Comparison of ENCODE assay signal across 24 cellular contexts in genomic region chr10:15255961-15256360, GRCh38.
"Had no signal": no experiment of that assay in that cellular context is flagged by ENCODE, and none has a peak within 500 bp of the region (broad histone marks: within the 10 kb centered on the region; RNA-seq: fewer than 3 reads in every experiment).

No MANE protein-coding gene starts in this region.

- H3K27me3 Mint-ChIP-seq: activated CD8-positive, alpha-beta T cell treated with anti-CD3 and anti-CD28 coated beads for 36 hours; activated naive CD8-positive, alpha-beta T cell treated with anti-CD3 and anti-CD28 coated beads, Interleukin-2, amount 10 ng/mL, durations not matched to agents 7 days and 5 days; brain; stimulated activated naive CD8-positive, alpha-beta T cell treated with anti-CD3 and anti-CD28 coated beads, Interleukin-15, Interleukin-2, amounts not matched to agents 100 ng/mL and 50 ng/mL, for 24 hours; type B pancreatic cell had no signal

- H3K9me3 ChIP-seq: gastrocnemius medialis, left ventricle myocardium inferior, mucosa of descending colon, prostate gland, right atrium auricular region, suprapubic skin had no signal

- H3K36me3 ChIP-seq: gastrocnemius medialis, left ventricle myocardium inferior, prostate gland, right atrium auricular region, suprapubic skin had no signal

- H3K36me3 Mint-ChIP-seq: naive B cell had no signal

- ATAC-seq: activated CD8-positive, alpha-beta T cell treated with anti-CD3 and anti-CD28 coated beads for 36 hours; esophagus mucosa; gastrocnemius medialis; mucosa of descending colon had no signal

- H3K27ac Mint-ChIP-seq: activated CD8-positive, alpha-beta T cell treated with anti-CD3 and anti-CD28 coated beads for 36 hours; activated naive CD8-positive, alpha-beta T cell treated with anti-CD3 and anti-CD28 coated beads, Interleukin-2, amount 10 ng/mL, durations not matched to agents 7 days and 5 days; activated T-helper 2 cell treated with anti-CD3 and anti-CD28 coated beads, Interferon-gamma antibody, Interleukin-2, Interleukin-4, amounts not matched to agents 10 μg/mL and 5 μg/mL and 100 μg/mL, durations not matched to agents 14 hours and 24 hours and 36 hours; stimulated activated naive CD8-positive, alpha-beta T cell treated with anti-CD3 and anti-CD28 coated beads, Interleukin-15, Interleukin-2, amounts not matched to agents 100 ng/mL and 50 ng/mL, for 24 hours; type B pancreatic cell had no signal

- H3K27ac ChIP-seq: coronary artery, gastrocnemius medialis, prostate gland, right atrium auricular region, suprapubic skin had no signal

- H3K4me3 ChIP-seq: coronary artery, gastrocnemius medialis, left ventricle myocardium inferior, mucosa of descending colon, prostate gland, right atrium auricular region, suprapubic skin had no signal

- DNase-seq: activated CD4-positive, alpha-beta T cell treated with anti-CD3 and anti-CD28 coated beads for 48 hours; activated CD4-positive, CD25-positive, alpha-beta regulatory T cell; activated CD8-positive, alpha-beta T cell treated with anti-CD3 and anti-CD28 coated beads for 36 hours; activated naive CD4-positive, alpha-beta T cell treated with Interleukin-2 at 50 U/mL for 16 hours; activated naive CD8-positive, alpha-beta T cell treated with anti-CD3 and anti-CD28 coated beads, Interleukin-2, amount 10 ng/mL, durations not matched to agents 7 days and 5 days; activated T-cell treated with anti-CD3 and anti-CD28 coated beads, Interleukin-2, amount 50 U/mL, for 1 hour; anterior cingulate cortex; central memory CD4-positive, alpha-beta T cell; gastrocnemius medialis; left ventricle myocardium inferior; mucosa of descending colon; naive B cell; stimulated activated CD4-positive, alpha-beta T cell treated with anti-CD3 and anti-CD28 coated beads, Interleukin-12 subunit alpha, Interleukin-12 subunit beta, amount 100 ng/mL, for 4 hours; stimulated activated CD4-positive, alpha-beta T cell treated with anti-CD3 and anti-CD28 coated beads, Interleukin-2, amount 100 ng/mL, for 24 hours had no signal

- H3K9me3 Mint-ChIP-seq: activated CD8-positive, alpha-beta T cell treated with anti-CD3 and anti-CD28 coated beads for 36 hours; activated naive CD8-positive, alpha-beta T cell treated with anti-CD3 and anti-CD28 coated beads, Interleukin-2, amount 10 ng/mL, durations not matched to agents 7 days and 5 days; activated T-helper 2 cell treated with anti-CD3 and anti-CD28 coated beads, Interferon-gamma antibody, Interleukin-2, Interleukin-4, amounts not matched to agents 10 μg/mL and 5 μg/mL and 100 μg/mL, durations not matched to agents 14 hours and 24 hours and 36 hours; naive B cell; neural crest cell; stimulated activated naive CD8-positive, alpha-beta T cell treated with anti-CD3 and anti-CD28 coated beads, Interleukin-15, Interleukin-2, amounts not matched to agents 100 ng/mL and 50 ng/mL, for 24 hours; type B pancreatic cell had no signal

- H3K27me3 ChIP-seq: gastrocnemius medialis, right atrium auricular region, suprapubic skin had no signal

- H3K4me1 ChIP-seq: gastrocnemius medialis, prostate gland, suprapubic skin had no signal

- H3K4me3 Mint-ChIP-seq: neural crest cell, type B pancreatic cell had no signal
